ENCODE assay signal across 16 cellular contexts in genomic region chr18:9181275-9181674, GRCh38. TPM values are rescaled to one million over a fixed set of nuclear protein-coding genes. Genes with fewer than 3 reads are reported as not detected.
DNase-seq lines count a peak whose midpoint lies in the region; ATAC-seq and TF ChIP-seq lines count a peak whose summit lies in the region.
"Had no signal": no experiment of that assay in that cellular context is flagged by ENCODE, and none has a peak within 500 bp of the region (broad histone marks: within the 10 kb centered on the region; RNA-seq: fewer than 3 reads in every experiment).

No MANE protein-coding gene starts in this region.

- peaks cover 22% of the 10 kb centered on the region for H3K4me1 ChIP-seq in CD4-positive, CD25-positive, alpha-beta regulatory T cell (ENCODE audit: control insufficient read depth, insufficient read depth, low read length, poor library complexity, severe bottlenecking)
- H3K4me1 ChIP-seq in adipocyte (ENCODE audit: control insufficient read depth, insufficient read depth, low read length) (peaks cover 49% of the 10 kb centered on the region), neuronal stem cell (ENCODE audit: control insufficient read depth in 2 of 2, insufficient read depth in 1 of 2, low read depth in 1 of 2, low read length in 2 of 2) (no peaks in the 10 kb centered on the region)
- H3K4me1 ChIP-seq: SJSA1 had no signal

- no peak overlapping the region for H3K4me3 Mint-ChIP-seq in CD4-positive, CD25-positive, alpha-beta regulatory T cell
- H3K4me3 Mint-ChIP-seq in HFFc6 (peak overlapping the region; percentile 78), naive B cell (no peak overlapping the region)

- H3K9me3 ChIP-seq in CD4-positive, CD25-positive, alpha-beta regulatory T cell (ENCODE audit: control insufficient read depth in 2 of 2, low read length in 2 of 2) = no peaks in the 10 kb centered on the region
- H3K9me3 ChIP-seq in adipocyte (ENCODE audit: control insufficient read depth, low read length) (no peaks in the 10 kb centered on the region), neuronal stem cell (replicated peaks in 1 of 2; ENCODE audit: control insufficient read depth in 2 of 2, insufficient read depth in 1 of 2, low read depth in 1 of 2, low read length in 2 of 2) (no peaks in the 10 kb centered on the region)
- H3K9me3 ChIP-seq: HAP-1, SJSA1 had no signal

- H2BK120ac ChIP-seq in neuronal stem cell (ENCODE audit: low read depth, low read length) = no peak overlapping the region

- no peak for ATAC-seq in CD4-positive, CD25-positive, alpha-beta regulatory T cell (ENCODE audit: low read depth in 2 of 2)
- ATAC-seq in naive B cell (ENCODE audit: low read depth in 2 of 2) = no peak
- ATAC-seq: PC-3 had no signal

- no peak overlapping the region for H2BK5ac ChIP-seq in neuronal stem cell (ENCODE audit: low read length)

- H3K4me2 ChIP-seq in neuronal stem cell (ENCODE audit: insufficient read depth, low read length, poor library complexity, severe bottlenecking) = no peak overlapping the region
- H3K4me2 ChIP-seq: BLaER1 had no signal

- H3K27ac ChIP-seq in CD4-positive, CD25-positive, alpha-beta regulatory T cell (ENCODE audit: insufficient read depth, low read length, poor library complexity, severe bottlenecking) = no peak overlapping the region
- no peak overlapping the region for H3K27ac ChIP-seq in neuronal stem cell (replicated peaks; ENCODE audit: low read length)
- H3K27ac ChIP-seq: BLaER1, SJSA1 had no signal

- H3K9ac ChIP-seq in adipocyte (ENCODE audit: low read length) (no peak overlapping the region), neuronal stem cell (ENCODE audit: low read depth, low read length, poor library complexity) (no peak overlapping the region)
- H3K9ac ChIP-seq: BLaER1 had no signal

- peak overlapping the region; percentile 29 for H3K4me3 ChIP-seq in CD4-positive, CD25-positive, alpha-beta regulatory T cell (ENCODE audit: low read depth, low read length)
- H3K4me3 ChIP-seq in adipocyte (ENCODE audit: low read length) = peak overlapping the region; percentile 39
- no peak overlapping the region for H3K4me3 ChIP-seq in neuronal stem cell (ENCODE audit: low read length in 2 of 2)
- H3K4me3 ChIP-seq: BLaER1, HAP-1, SJSA1 had no signal

- no peaks in the 10 kb centered on the region for H3K9me3 Mint-ChIP-seq in CD4-positive, CD25-positive, alpha-beta regulatory T cell
- H3K9me3 Mint-ChIP-seq in HFFc6 (no peaks in the 10 kb centered on the region), naive B cell (peaks cover 0 to 3% (median 0%) of the 10 kb centered on the region in 7 donors)

- no peak overlapping the region for H3K23ac ChIP-seq in neuronal stem cell (ENCODE audit: low read depth, low read length, poor library complexity)

- no peak overlapping the region for H3K18ac ChIP-seq in neuronal stem cell (ENCODE audit: low read length)

- H3K36me3 Mint-ChIP-seq in CD4-positive, CD25-positive, alpha-beta regulatory T cell = peaks cover 41% of the 10 kb centered on the region
- peaks cover 22% of the 10 kb centered on the region for H3K36me3 Mint-ChIP-seq in HFFc6 (ENCODE audit: low read depth)
- peaks cover 7 to 16% of the 10 kb centered on the region in 2 donors for H3K36me3 Mint-ChIP-seq in naive B cell

- WGBS in neuronal stem cell (ENCODE audit: extremely low coverage in 2 of 2, insufficient read length in 2 of 2, insufficient replicate concordance in 1 of 2), 2 donors = no CpG with 5 or more reads among the region's 3 CpGs

- no peak overlapping the region for H2BK15ac ChIP-seq in neuronal stem cell (ENCODE audit: low read length)

- no peak overlapping the region for H2AFZ ChIP-seq in neuronal stem cell (ENCODE audit: low read length)

- no peaks in the 10 kb centered on the region for H3K27me3 ChIP-seq in CD4-positive, CD25-positive, alpha-beta regulatory T cell (ENCODE audit: control insufficient read depth, insufficient read depth, low read length)
- H3K27me3 ChIP-seq in adipocyte (replicated peaks; ENCODE audit: control insufficient read depth, insufficient read depth, low read length) (no peaks in the 10 kb centered on the region), neuronal stem cell (ENCODE audit: control insufficient read depth in 3 of 3, insufficient read depth in 3 of 3, low read depth in 1 of 3, low read length in 3 of 3) (no peaks in the 10 kb centered on the region)
- H3K27me3 ChIP-seq: BLaER1, SJSA1 had no signal

- no peaks in the 10 kb centered on the region for H3K79me1 ChIP-seq in neuronal stem cell (ENCODE audit: low read depth, low read length)

- DNase-seq in CD4-positive, CD25-positive, alpha-beta regulatory T cell = no peak
- DNase-seq in HFFc6 (no peak), adipocyte (ENCODE audit: low read depth) (no peak), naive B cell (no peak), putamen (ENCODE audit: low spot score) (no peak), neuronal stem cell (ENCODE audit: low spot score) (no peak), NCI-H128 (lab: John Stamatoyannopoulos, UW; ENCODE audit: unreplicated experiment) (no peak)
- DNase-seq: DMS 273 treated with DMSO at 0.1 percent for 48 hours, NCI-H1048, NCI-H2107, NCI-H345, NCI-H526 treated with DMSO at 0.1 percent for 48 hours, PC-3 had no signal

- H2AK5ac ChIP-seq in neuronal stem cell (ENCODE audit: low read depth, low read length) = no peak overlapping the region

- TF ChIP-seq CTCF in HFFc6 (IDR thresholded peaks at IDR 0.05) = no peak

- no peak overlapping the region for H2BK12ac ChIP-seq in neuronal stem cell (ENCODE audit: low read length)

- H3K27ac Mint-ChIP-seq in CD4-positive, CD25-positive, alpha-beta regulatory T cell = no peak overlapping the region
- H3K27ac Mint-ChIP-seq in HFFc6 (no peak overlapping the region), naive B cell (peak overlapping the region in 5 of 6 donors; percentile 12 to 79 (median 21))

- H3K4me1 Mint-ChIP-seq in CD4-positive, CD25-positive, alpha-beta regulatory T cell = peaks cover 56 to 93% (median 73%) of the 10 kb centered on the region in 4 donors
- peaks cover 65% of the 10 kb centered on the region for H3K4me1 Mint-ChIP-seq in HFFc6 (ENCODE audit: low read depth)
- H3K4me1 Mint-ChIP-seq in naive B cell = peaks cover 43 to 82% (median 66%) of the 10 kb centered on the region in 3 donors

- peaks cover 38% of the 10 kb centered on the region for H3K36me3 ChIP-seq in CD4-positive, CD25-positive, alpha-beta regulatory T cell (ENCODE audit: control insufficient read depth, insufficient read depth, low read length)
- H3K36me3 ChIP-seq in adipocyte (ENCODE audit: control insufficient read depth, insufficient read depth, low read length, severe bottlenecking) (peaks cover 27% of the 10 kb centered on the region), neuronal stem cell (replicated peaks in 1 of 2; ENCODE audit: control insufficient read depth in 2 of 2, insufficient read depth in 2 of 2, low read length in 2 of 2) (peaks cover 0 to 22% of the 10 kb centered on the region in 2 donors)
- H3K36me3 ChIP-seq: HAP-1 had no signal

- H3K14ac ChIP-seq in neuronal stem cell (ENCODE audit: low read length) = no peak overlapping the region

- no peak overlapping the region for H3K4ac ChIP-seq in neuronal stem cell (ENCODE audit: low read length)

- no peak overlapping the region for H4K8ac ChIP-seq in neuronal stem cell (ENCODE audit: low read depth, low read length)

- H3K27me3 Mint-ChIP-seq in CD4-positive, CD25-positive, alpha-beta regulatory T cell = no peaks in the 10 kb centered on the region
- H3K27me3 Mint-ChIP-seq in HFFc6 (ENCODE audit: insufficient read depth) (no peaks in the 10 kb centered on the region), naive B cell (no peaks in the 10 kb centered on the region)

- H4K91ac ChIP-seq in neuronal stem cell (ENCODE audit: low read depth, low read length, poor library complexity) = no peak overlapping the region

RNA-seq across cellular contexts. Expression of gene ANKRD12, which starts 44.7 kb away (rescaled TPM):
- total RNA-seq in CD4-positive, CD25-positive, alpha-beta regulatory T cell = 200 TPM
- polyA plus RNA-seq in CD4-positive, CD25-positive, alpha-beta regulatory T cell = 10 to 100 TPM; 28.2 to 41.9 (median 37.0) TPM
- 10 to 100 TPM; 26.5 to 31.3 (median 29.8) TPM for total RNA-seq in HFFc6 (2021; fragmentation: NEBNext Ultra II Directional; extraction: Animal tissue kit (Norgen Biotek cat#: 25700))
- polyA plus RNA-seq in naive B cell (ENCODE audit: low read depth in 6 of 6) = 10 to 100 TPM in 5 of 6 donors, 1 to 10 TPM in 1; 6.7 to 93.9 (median 27.4) TPM
- 42.6 TPM for polyA plus RNA-seq in neuronal stem cell (2013, experiment 1 of 2)
- 44.5 TPM for polyA plus RNA-seq in neuronal stem cell (2013, experiment 2 of 2)

Comparison
In these comparisons a context has a peak if more than half of its experiments do, and no peak if none do; other contexts are left out.
1. H3K4me3 ChIP-seq: peak in CD4-positive, CD25-positive, alpha-beta regulatory T cell (single experiment) and adipocyte (single experiment); none in neuronal stem cell (0 of 2).
2. H3K27ac Mint-ChIP-seq: peak in naive B cell (5 of 6); none in CD4-positive, CD25-positive, alpha-beta regulatory T cell (0 of 3) and HFFc6 (single experiment).